ENCODE assay signal across 2 cellular contexts in genomic region chr19:15457701-15458484, GRCh38.
TF ChIP-seq lines count a peak whose summit lies in the region.

No MANE protein-coding gene starts in this region.

TF ChIP-seq in HEK293, 187 proteins besides CTCF, POLR2A, EP300 and RAD21:
- TF ChIP-seq SCRT2 (tag by site-specific recombination; IDR thresholded peaks at IDR 0.05) = peak; percentile 17; the same call in 1 of the 2 replicates
- TF ChIP-seq KLF1 (tag by site-specific recombination; IDR thresholded peaks at IDR 0.05) = peak; percentile 25; the same call in 1 of the 2 replicates
- no peak for TF ChIP-seq ZSCAN18 (tag by site-specific recombination; IDR thresholded peaks at IDR 0.05)
TF ChIP-seq in HEK293: peak in this region for 2.

TF ChIP-seq in H1, 55 proteins besides CTCF, POLR2A, EP300 and RAD21:
- peak; percentile 39 for TF ChIP-seq KDM4A (IDR thresholded peaks at IDR 0.05; ENCODE audit: low read depth, low read length, severe bottlenecking)
- TF ChIP-seq SUZ12 (IDR thresholded peaks at IDR 0.05; ENCODE audit: low read length) = peak; percentile 92
- TF ChIP-seq EZH2 (IDR thresholded peaks at IDR 0.05; ENCODE audit: low read depth, low read length, severe bottlenecking) = peak; percentile 83
- no peak for TF ChIP-seq RFX5 (IDR thresholded peaks at IDR 0.05; ENCODE audit: borderline replicate concordance, low read depth, low read length)
